Comparison of ENCODE assay signal across 17 cellular contexts in genomic region chr16:57759541-57760356, GRCh38. TPM values are rescaled to one million over a fixed set of nuclear protein-coding genes. Genes with fewer than 3 reads are reported as not detected.
DNase-seq lines count a peak whose midpoint lies in the region; ATAC-seq and TF ChIP-seq lines count a peak whose summit lies in the region.
"Had no signal": no experiment of that assay in that cellular context is flagged by ENCODE, and none has a peak within 500 bp of the region (broad histone marks: within the 10 kb centered on the region; RNA-seq: fewer than 3 reads in every experiment).

No MANE protein-coding gene starts in this region.

- H3K27ac ChIP-seq in left ventricle myocardium inferior (replicated peaks) (peak overlapping the region; percentile 83), PC-9 (peak overlapping the region; percentile 17; the same call in 1 of the 2 replicates)
- H3K27ac ChIP-seq: KMS-11 had no signal

- POLR2A ChIA-PET in PC-9 (lab: Charles Lee; ENCODE audit: unreplicated experiment): no interaction called here

- H3K4me1 ChIP-seq in left ventricle myocardium inferior: peaks cover 40% of the 10 kb centered on the region
- H3K4me1 ChIP-seq in PC-9 (replicated peaks; ENCODE audit: insufficient read depth): peaks cover 32% of the 10 kb centered on the region

- intact Hi-C loops in left ventricle myocardium inferior (cut with micrococcal nuclease): no loop called here
- intact Hi-C loops in left cardiac atrium (cut with DNase I): loop anchor here (2.0 to 5.0 kb wide), 3 partner anchors 38 to 243 kb away; partner anchors contain the start of genes USB1 (in 1 of the 2) and ZNF319 (in 1 of the 2)
- intact Hi-C loops in PC-9 (cut with micrococcal nuclease; ENCODE audit: unreplicated experiment): loop anchor here (1.0 kb wide), 1 partner anchor 39 kb away; no protein-coding TSS in a partner anchor

- TF ChIP-seq CTCF in left ventricle myocardium inferior (IDR thresholded peaks at IDR 0.05; ENCODE audit: borderline replicate concordance) (no peak), PC-9 (conservative IDR thresholded peaks at IDR 0.05) (no peak)

- H3K4me3 ChIP-seq in left ventricle myocardium inferior (peak overlapping the region; percentile 47), PC-9 (no peak overlapping the region)

- H3K9me3 Mint-ChIP-seq in immature natural killer cell: no peaks in the 10 kb centered on the region
- H3K9me3 Mint-ChIP-seq in stimulated activated effector memory CD8-positive, alpha-beta T cell treated with anti-CD3 and anti-CD28 coated beads, Interleukin-12 subunit alpha, Interleukin-12 subunit beta, amount 100 ng/mL, for 72 hours: no peaks in the 10 kb centered on the region
- H3K9me3 Mint-ChIP-seq: activated naive CD4-positive, alpha-beta T cell treated with anti-CD3 and anti-CD28 coated beads, Interleukin-2, amount 50 U/mL, for 24 hours had no signal

- no peak for ATAC-seq in left cardiac atrium
- no peak for ATAC-seq in stimulated activated effector memory CD8-positive, alpha-beta T cell treated with anti-CD3 and anti-CD28 coated beads, Interleukin-12 subunit alpha, Interleukin-12 subunit beta, amount 100 ng/mL, for 72 hours

- peak overlapping the region in 2 of 5 donors; percentile 9 to 55 for H3K4me3 Mint-ChIP-seq in immature natural killer cell
- no peak overlapping the region for H3K4me3 Mint-ChIP-seq in stimulated activated effector memory CD8-positive, alpha-beta T cell treated with anti-CD3 and anti-CD28 coated beads, Interleukin-12 subunit alpha, Interleukin-12 subunit beta, amount 100 ng/mL, for 72 hours
- H3K4me3 Mint-ChIP-seq: activated naive CD4-positive, alpha-beta T cell treated with anti-CD3 and anti-CD28 coated beads, Interleukin-2, amount 50 U/mL, for 24 hours had no signal

- no peak for DNase-seq in left ventricle myocardium inferior
- DNase-seq in left cardiac atrium: no peak
- DNase-seq in PC-9: peak; percentile 73 to 79
- no peak for DNase-seq in immature natural killer cell
- DNase-seq in stimulated activated effector memory CD8-positive, alpha-beta T cell treated with anti-CD3 and anti-CD28 coated beads, Interleukin-12 subunit alpha, Interleukin-12 subunit beta, amount 100 ng/mL, for 72 hours (ENCODE audit: low spot score in 2 of 2): no peak
- no peak for DNase-seq in NCI-H226
- no peak for DNase-seq in SIG-M5 (lab: John Stamatoyannopoulos, UW)
- DNase-seq in germinal center (ENCODE audit: low spot score): no peak
- DNase-seq: activated T-cell treated with anti-CD3 and anti-CD28 coated beads, Interleukin-2, amount 50 U/mL, for 1 hour; EL; NCI-H1048; NCI-H2081; NCI-H524; stimulated activated naive CD4-positive, alpha-beta T cell; T-helper 1 cell had no signal

- no TSS peak for BruUV-seq in PC-9 (replicated peaks; lab: Mats Ljungman, UMichigan)

- no peaks in the 10 kb centered on the region for H3K27me3 Mint-ChIP-seq in immature natural killer cell (ENCODE audit: low read depth in 3 of 3)
- H3K27me3 Mint-ChIP-seq: activated naive CD4-positive, alpha-beta T cell treated with anti-CD3 and anti-CD28 coated beads, Interleukin-2, amount 50 U/mL, for 24 hours had no signal

- peaks cover 63% of the 10 kb centered on the region for H3K36me3 ChIP-seq in left ventricle myocardium inferior
- no peaks in the 10 kb centered on the region for H3K36me3 ChIP-seq in PC-9 (ENCODE audit: low read depth)

- H3K9me2 ChIP-seq in PC-9 (ENCODE audit: insufficient read depth): no peaks in the 10 kb centered on the region

- H3K9me3 ChIP-seq in left ventricle myocardium inferior (replicated peaks) (no peaks in the 10 kb centered on the region), PC-9 (ENCODE audit: insufficient read depth, low read depth) (no peaks in the 10 kb centered on the region)

- H3K4me1 Mint-ChIP-seq in immature natural killer cell: peaks cover 6 to 15% of the 10 kb centered on the region in 2 donors
- peaks cover 18% of the 10 kb centered on the region for H3K4me1 Mint-ChIP-seq in stimulated activated effector memory CD8-positive, alpha-beta T cell treated with anti-CD3 and anti-CD28 coated beads, Interleukin-12 subunit alpha, Interleukin-12 subunit beta, amount 100 ng/mL, for 72 hours
- H3K4me1 Mint-ChIP-seq: activated naive CD4-positive, alpha-beta T cell treated with anti-CD3 and anti-CD28 coated beads, Interleukin-2, amount 50 U/mL, for 24 hours had no signal

- CTCF ChIA-PET in PC-9 (lab: Charles Lee): no interaction called here

- no peaks in the 10 kb centered on the region for H3K79me2 ChIP-seq in PC-9 (ENCODE audit: low read depth)

- peaks cover 0 to 5% (median 0%) of the 10 kb centered on the region in 3 donors for H3K36me3 Mint-ChIP-seq in immature natural killer cell
- peaks cover 7% of the 10 kb centered on the region for H3K36me3 Mint-ChIP-seq in stimulated activated effector memory CD8-positive, alpha-beta T cell treated with anti-CD3 and anti-CD28 coated beads, Interleukin-12 subunit alpha, Interleukin-12 subunit beta, amount 100 ng/mL, for 72 hours
- H3K36me3 Mint-ChIP-seq: activated naive CD4-positive, alpha-beta T cell treated with anti-CD3 and anti-CD28 coated beads, Interleukin-2, amount 50 U/mL, for 24 hours had no signal

- H4K20me1 ChIP-seq in PC-9 (ENCODE audit: insufficient read depth): peaks cover 5% of the 10 kb centered on the region; the same call in 1 of the 2 replicates

- no peak overlapping the region for H2AFZ ChIP-seq in PC-9

- peak overlapping the region in 5 of 6 donors; percentile 40 to 83 (median 64) for H3K27ac Mint-ChIP-seq in immature natural killer cell
- peak overlapping the region; percentile 43 for H3K27ac Mint-ChIP-seq in stimulated activated effector memory CD8-positive, alpha-beta T cell treated with anti-CD3 and anti-CD28 coated beads, Interleukin-12 subunit alpha, Interleukin-12 subunit beta, amount 100 ng/mL, for 72 hours
- H3K27ac Mint-ChIP-seq: activated naive CD4-positive, alpha-beta T cell treated with anti-CD3 and anti-CD28 coated beads, Interleukin-2, amount 50 U/mL, for 24 hours had no signal

- H3K27me3 ChIP-seq in left ventricle myocardium inferior (ENCODE audit: low read depth): no peaks in the 10 kb centered on the region
- no peaks in the 10 kb centered on the region for H3K27me3 ChIP-seq in PC-9 (ENCODE audit: insufficient read depth, low read depth)

- peak overlapping the region; percentile 15 for H3K4me2 ChIP-seq in PC-9
- H3K4me2 ChIP-seq: KMS-11 had no signal

- H3F3A ChIP-seq in PC-9 (ENCODE audit: insufficient read depth, low read depth): peaks cover 9% of the 10 kb centered on the region; the same call in 1 of the 2 replicates

RNA-seq across cellular contexts. Expression of gene KATNB1, which starts 24.2 kb away (rescaled TPM):
- 11.2 TPM for total RNA-seq in left ventricle myocardium inferior
- total RNA-seq in left cardiac atrium: 10 to 100 TPM; 11.2 to 11.7 TPM
- 25.9 and 27.7 TPM in 2 replicates for total RNA-seq in PC-9 (2021)
- polyA plus RNA-seq in immature natural killer cell: 10 to 100 TPM; 21.6 to 43.9 (median 43.1) TPM

RNA-seq across cellular contexts. Expression of gene KIFC3, which starts 42.5 kb away (rescaled TPM):
- total RNA-seq in left ventricle myocardium inferior (63.5 TPM), left cardiac atrium (10 to 100 TPM; 37.1 to 55.4 TPM), PC-9 (2021) (52.5 and 65.5 TPM in 2 replicates)
- polyA plus RNA-seq in immature natural killer cell: 10 to 100 TPM in 2 of 3 donors, 1 to 10 TPM in 1; 5.1 to 13.6 (median 12.2) TPM

Comparison
In these comparisons a context has a peak if more than half of its experiments do, and no peak if none do; other contexts are left out.
1. DNase-seq: peak in PC-9 (2 of 2); none in left ventricle myocardium inferior (single experiment), left cardiac atrium (single experiment), immature natural killer cell (0 of 3), stimulated activated effector memory CD8-positive, alpha-beta T cell treated with anti-CD3 and anti-CD28 coated beads, Interleukin-12 subunit alpha, Interleukin-12 subunit beta, amount 100 ng/mL, for 72 hours (0 of 2), NCI-H226 (single experiment), SIG-M5 (single experiment) and germinal center (single experiment).